In genomic region chr17:44722254-44722653, GRCh38 we compare ENCODE assay signal across 31 cellular contexts. TPM values are rescaled to one million over a fixed set of nuclear protein-coding genes. Genes with fewer than 3 reads are reported as not detected.
"Had no signal": no experiment of that assay in that cellular context is flagged by ENCODE, and none has a peak within 500 bp of the region (broad histone marks: within the 10 kb centered on the region; RNA-seq: fewer than 3 reads in every experiment).

No MANE protein-coding gene starts in this region.

- H3K27ac ChIP-seq: ascending aorta, breast epithelium, cardiac muscle cell, coronary artery, dorsolateral prefrontal cortex, esophagus muscularis mucosa, foreskin keratinocyte, gastrocnemius medialis, heart right ventricle, VCaP had no signal

- H3K27me3 ChIP-seq: ascending aorta, breast epithelium, cardiac muscle cell, dorsolateral prefrontal cortex, esophagus muscularis mucosa, foreskin keratinocyte, gastrocnemius medialis, heart right ventricle had no signal

- H3K9me3 Mint-ChIP-seq: activated B cell treated with CpG ODN at 0.5 μM for 24 hours; activated CD8-positive, alpha-beta T cell treated with anti-CD3 and anti-CD28 coated beads for 36 hours; activated naive CD4-positive, alpha-beta T cell treated with anti-CD3 and anti-CD28 coated beads, Interleukin-2, amount 50 U/mL, for 24 hours; activated naive CD8-positive, alpha-beta T cell treated with anti-CD3 and anti-CD28 coated beads for 36 hours; activated T-cell treated with anti-CD3 and anti-CD28 coated beads, Interleukin-2, amount 50 U/mL, for 4 hours; activated T-helper 17 cell treated with anti-CD3 and anti-CD28 coated beads, Interleukin-2, amount 50 U/mL, for 72 hours; brain; dendritic cell treated with granulocyte-macrophage colony-stimulating factor and Interleukin-4, amounts not matched to agents 40 ng/mL and 50 ng/mL, for 4 days had no signal

- H3K36me3 ChIP-seq: ascending aorta, breast epithelium, cardiac muscle cell had no signal

- H3K4me3 ChIP-seq: ascending aorta, breast epithelium, cardiac muscle cell, coronary artery, dorsolateral prefrontal cortex, esophagus muscularis mucosa, gastrocnemius medialis, heart right ventricle had no signal

- H3K4me1 ChIP-seq: ascending aorta, breast epithelium, esophagus muscularis mucosa, foreskin keratinocyte, gastrocnemius medialis, heart right ventricle had no signal

- H3K4me3 Mint-ChIP-seq: activated B cell treated with CpG ODN at 0.5 μM for 24 hours; activated CD8-positive, alpha-beta T cell treated with anti-CD3 and anti-CD28 coated beads for 36 hours; activated naive CD4-positive, alpha-beta T cell treated with anti-CD3 and anti-CD28 coated beads, Interleukin-2, amount 50 U/mL, for 24 hours; activated naive CD8-positive, alpha-beta T cell treated with anti-CD3 and anti-CD28 coated beads for 36 hours; activated T-cell treated with anti-CD3 and anti-CD28 coated beads, Interleukin-2, amount 50 U/mL, for 4 hours; activated T-helper 17 cell treated with anti-CD3 and anti-CD28 coated beads, Interleukin-2, amount 50 U/mL, for 72 hours; brain; dendritic cell treated with granulocyte-macrophage colony-stimulating factor and Interleukin-4, amounts not matched to agents 40 ng/mL and 50 ng/mL, for 4 days had no signal

- H3K9me3 ChIP-seq: ascending aorta, breast epithelium, esophagus muscularis mucosa, gastrocnemius medialis, heart right ventricle had no signal

- H3K27ac Mint-ChIP-seq: activated B cell treated with CpG ODN at 0.5 μM for 24 hours; activated CD8-positive, alpha-beta T cell treated with anti-CD3 and anti-CD28 coated beads for 36 hours; activated naive CD4-positive, alpha-beta T cell treated with anti-CD3 and anti-CD28 coated beads, Interleukin-2, amount 50 U/mL, for 24 hours; activated naive CD8-positive, alpha-beta T cell treated with anti-CD3 and anti-CD28 coated beads for 36 hours; activated T-helper 17 cell treated with anti-CD3 and anti-CD28 coated beads, Interleukin-2, amount 50 U/mL, for 72 hours; dendritic cell treated with granulocyte-macrophage colony-stimulating factor and Interleukin-4, amounts not matched to agents 40 ng/mL and 50 ng/mL, for 4 days had no signal

- H3K4me1 Mint-ChIP-seq: activated B cell treated with CpG ODN at 0.5 μM for 24 hours; activated naive CD4-positive, alpha-beta T cell treated with anti-CD3 and anti-CD28 coated beads, Interleukin-2, amount 50 U/mL, for 24 hours; activated naive CD8-positive, alpha-beta T cell treated with anti-CD3 and anti-CD28 coated beads for 36 hours; activated T-helper 17 cell treated with anti-CD3 and anti-CD28 coated beads, Interleukin-2, amount 50 U/mL, for 72 hours; brain had no signal

- ATAC-seq: activated CD4-positive, CD25-positive, alpha-beta regulatory T cell treated with anti-CD3 and anti-CD28 coated beads, Interleukin-2, amount 50 U/mL, for 24 hours; activated CD8-positive, alpha-beta T cell treated with anti-CD3 and anti-CD28 coated beads for 36 hours; activated T-cell treated with anti-CD3 and anti-CD28 coated beads, Interleukin-2, amount 50 U/mL, for 4 hours; activated T-helper 17 cell treated with anti-CD3 and anti-CD28 coated beads, Interleukin-2, amount 50 U/mL, for 72 hours; foreskin keratinocyte; gastrocnemius medialis; heart right ventricle had no signal

- DNase-seq: activated B cell treated with CpG ODN at 0.5 μM for 24 hours; activated CD4-positive, alpha-beta T cell treated with anti-CD3 and anti-CD28 coated beads for 48 hours; activated CD4-positive, alpha-beta T cell treated with anti-CD3 and anti-CD28 coated beads, Interleukin-2, amount 50 U/mL, for 1 hour; activated CD4-positive, alpha-beta T cell treated with anti-CD3 and anti-CD28 coated beads, Interleukin-2, amount 50 U/mL, for 48 hours; activated CD8-positive, alpha-beta memory T cell treated with anti-CD3 and anti-CD28 coated beads for 24 hours; activated CD8-positive, alpha-beta T cell treated with anti-CD3 and anti-CD28 coated beads for 36 hours; activated effector memory CD4-positive, alpha-beta T cell treated with Interleukin-2 at 50 U/mL for 16 hours; activated gamma-delta T cell treated with Interleukin-2 at 50 U/mL for 16 hours; activated naive CD4-positive, alpha-beta T cell treated with Interleukin-2 at 50 U/mL for 16 hours; activated naive CD8-positive, alpha-beta T cell treated with anti-CD3 and anti-CD28 coated beads for 36 hours; activated T-cell treated with anti-CD3 and anti-CD28 coated beads, Interleukin-2, amount 50 U/mL, for 4 hours; central memory CD4-positive, alpha-beta T cell; dorsolateral prefrontal cortex; effector memory CD4-positive, alpha-beta T cell; erythroblast; foreskin keratinocyte; gastrocnemius medialis; glutamatergic neuron; heart right ventricle; T-helper 2 cell had no signal

- H3K27me3 Mint-ChIP-seq: activated B cell treated with CpG ODN at 0.5 μM for 24 hours; activated CD8-positive, alpha-beta T cell treated with anti-CD3 and anti-CD28 coated beads for 36 hours; activated naive CD4-positive, alpha-beta T cell treated with anti-CD3 and anti-CD28 coated beads, Interleukin-2, amount 50 U/mL, for 24 hours; activated naive CD8-positive, alpha-beta T cell treated with anti-CD3 and anti-CD28 coated beads for 36 hours; activated T-helper 17 cell treated with anti-CD3 and anti-CD28 coated beads, Interleukin-2, amount 50 U/mL, for 72 hours; brain; dendritic cell treated with granulocyte-macrophage colony-stimulating factor and Interleukin-4, amounts not matched to agents 40 ng/mL and 50 ng/mL, for 4 days had no signal

RNA-seq across cellular contexts. Expression of gene ADAM11, which starts 36.5 kb away (rescaled TPM):
- total RNA-seq: ascending aorta had no signal
